ENCODE assay signal across 1 cellular context in the genomic region with DNA sequence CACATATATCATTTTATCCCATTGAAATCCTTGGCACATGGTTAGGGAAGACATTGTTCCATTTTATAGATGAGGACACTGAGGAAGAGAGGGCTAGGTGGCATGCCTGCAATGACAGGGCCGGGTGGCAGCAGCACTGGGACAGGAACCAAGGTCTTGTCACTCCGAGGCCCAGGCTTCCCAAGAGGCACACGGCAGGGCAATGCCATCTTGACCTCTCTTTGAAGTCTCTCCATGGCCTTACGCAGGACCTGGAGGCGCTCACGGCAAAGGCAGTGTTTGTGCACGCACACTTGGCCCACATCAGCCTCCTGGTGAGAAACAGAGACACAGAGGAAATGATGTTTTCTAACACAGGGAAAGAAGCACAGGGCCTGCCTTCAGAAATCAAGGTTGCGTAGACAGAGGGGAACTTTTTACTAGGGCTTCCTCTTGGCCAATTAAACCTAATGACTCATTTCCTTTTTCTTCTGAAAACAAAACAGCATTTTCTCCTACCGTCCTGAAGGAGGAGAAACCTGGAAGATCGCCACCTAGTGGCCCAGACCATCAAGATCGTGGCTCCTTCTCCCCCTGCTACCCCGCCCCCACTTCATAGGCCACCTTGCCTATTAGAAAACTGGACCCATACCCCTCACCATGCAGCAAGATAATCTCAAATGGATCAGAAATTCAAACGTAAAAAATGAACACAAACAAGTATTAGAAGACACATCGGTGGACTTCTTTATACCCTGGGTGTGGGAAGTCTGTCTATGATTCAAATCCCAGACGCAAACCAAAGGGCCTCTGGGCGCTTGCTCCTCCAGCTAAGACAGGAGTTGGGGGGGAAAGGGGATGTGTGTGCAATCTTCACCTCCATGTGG.
A peak's percentile ranks its signal among the peaks of the same experiment; 100 is the strongest.
TF ChIP-seq lines count a peak whose summit lies in the region.

No MANE protein-coding gene starts in this region.

TF ChIP-seq in K562, 482 proteins besides CTCF, POLR2A, EP300 and RAD21 (continued from another document):
- TF ChIP-seq, protein P1, sequence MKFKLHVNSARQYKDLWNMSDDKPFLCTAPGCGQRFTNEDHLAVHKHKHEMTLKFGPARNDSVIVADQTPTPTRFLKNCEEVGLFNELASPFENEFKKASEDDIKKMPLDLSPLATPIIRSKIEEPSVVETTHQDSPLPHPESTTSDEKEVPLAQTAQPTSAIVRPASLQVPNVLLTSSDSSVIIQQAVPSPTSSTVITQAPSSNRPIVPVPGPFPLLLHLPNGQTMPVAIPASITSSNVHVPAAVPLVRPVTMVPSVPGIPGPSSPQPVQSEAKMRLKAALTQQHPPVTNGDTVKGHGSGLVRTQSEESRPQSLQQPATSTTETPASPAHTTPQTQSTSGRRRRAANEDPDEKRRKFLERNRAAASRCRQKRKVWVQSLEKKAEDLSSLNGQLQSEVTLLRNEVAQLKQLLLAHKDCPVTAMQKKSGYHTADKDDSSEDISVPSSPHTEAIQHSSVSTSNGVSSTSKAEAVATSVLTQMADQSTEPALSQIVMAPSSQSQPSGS (CRISPR knock-in tag; IDR thresholded peaks at IDR 0.05) = no peak
- TF ChIP-seq NUFIP1 (IDR thresholded peaks at IDR 0.05; ENCODE audit: partially characterized antibody) (no peak), BRF1 (IDR thresholded peaks at IDR 0.05; ENCODE audit: borderline replicate concordance, extremely low read depth, insufficient read length) (no peak), MECOM (CRISPR knock-in tag; IDR thresholded peaks at IDR 0.05) (no peak), ZZZ3 (IDR thresholded peaks at IDR 0.05) (no peak), ETV6 (IDR thresholded peaks at IDR 0.05; ENCODE audit: borderline replicate concordance in 1 of 2, low read depth in 2 of 2, low read length in 1 of 2) (peak; percentile 84 to 85; a peak in 3 of 4 replicates), ETV6 (CRISPR knock-in tag; IDR thresholded peaks at IDR 0.05; ENCODE audit: borderline replicate concordance) (no peak), WHSC1 (IDR thresholded peaks at IDR 0.05; ENCODE audit: low read length) (no peak), BRCA1 (IDR thresholded peaks at IDR 0.05) (no peak), BRCA1 (CRISPR knock-in tag; IDR thresholded peaks at IDR 0.05) (no peak), NCOA4 (IDR thresholded peaks at IDR 0.05; ENCODE audit: partially characterized antibody) (no peak), POLR3G (IDR thresholded peaks at IDR 0.05; ENCODE audit: extremely low read depth, insufficient read length, insufficient replicate concordance) (no peak), ZNF431 (CRISPR knock-in tag; IDR thresholded peaks at IDR 0.05) (no peak)
- TF ChIP-seq, protein P2, sequence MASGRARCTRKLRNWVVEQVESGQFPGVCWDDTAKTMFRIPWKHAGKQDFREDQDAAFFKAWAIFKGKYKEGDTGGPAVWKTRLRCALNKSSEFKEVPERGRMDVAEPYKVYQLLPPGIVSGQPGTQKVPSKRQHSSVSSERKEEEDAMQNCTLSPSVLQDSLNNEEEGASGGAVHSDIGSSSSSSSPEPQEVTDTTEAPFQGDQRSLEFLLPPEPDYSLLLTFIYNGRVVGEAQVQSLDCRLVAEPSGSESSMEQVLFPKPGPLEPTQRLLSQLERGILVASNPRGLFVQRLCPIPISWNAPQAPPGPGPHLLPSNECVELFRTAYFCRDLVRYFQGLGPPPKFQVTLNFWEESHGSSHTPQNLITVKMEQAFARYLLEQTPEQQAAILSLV (tag; IDR thresholded peaks at IDR 0.05) = no peak
